21 cellular contexts compared by ENCODE assay signal in genomic region chr13:95948646-95949045, GRCh38.
A peak's percentile ranks its signal among the peaks of the same experiment; 100 is the strongest.
DNase-seq lines count a peak whose midpoint lies in the region; ATAC-seq and TF ChIP-seq lines count a peak whose summit lies in the region.
"Had no signal": no experiment of that assay in that cellular context is flagged by ENCODE, and none has a peak within 500 bp of the region (broad histone marks: within the 10 kb centered on the region; RNA-seq: fewer than 3 reads in every experiment).

No MANE protein-coding gene starts in this region.

- DNase-seq in HCEC 1CT (peak; percentile 39), NCI-H82 (lab: John Stamatoyannopoulos, UW) (peak; percentile 82), mammary epithelial cell (peak; percentile 39), kidney glomerular epithelial cell (lab: John Stamatoyannopoulos, UW) (peak; percentile 9), progenitor cell of endocrine pancreas (ENCODE audit: low spot score, unreplicated experiment) (no peak), DMS114 treated with DMSO at 0.1 percent for 48 hours (lab: John Stamatoyannopoulos, UW; ENCODE audit: unreplicated experiment) (no peak)
- DNase-seq in activated CD8-positive, alpha-beta T cell treated with anti-CD3 and anti-CD28 coated beads for 36 hours = no peak
- DNase-seq: activated CD4-positive, alpha-beta T cell treated with anti-CD3 and anti-CD28 coated beads for 48 hours; activated T-cell treated with anti-CD3 and anti-CD28 coated beads, Interleukin-2, amount 50 U/mL, for 1 hour; H9; NCI-H1436 treated with DMSO at 0.1 percent for 48 hours; NCI-H774; small intestine; stimulated activated naive CD4-positive, alpha-beta T cell treated with Interleukin-2 at 50 U/mL for 16 hours; uterus had no signal

- no peaks in the 10 kb centered on the region for H3K4me1 Mint-ChIP-seq in progenitor cell of endocrine pancreas (ENCODE audit: low read depth)
- no peaks in the 10 kb centered on the region for H3K4me1 Mint-ChIP-seq in activated CD8-positive, alpha-beta T cell treated with anti-CD3 and anti-CD28 coated beads for 36 hours (ENCODE audit: low read depth)
- H3K4me1 Mint-ChIP-seq: activated naive CD4-positive, alpha-beta T cell treated with anti-CD3 and anti-CD28 coated beads, Interleukin-2, amount 50 U/mL, for 24 hours; central memory CD8-positive, alpha-beta T cell had no signal

- no peaks in the 10 kb centered on the region for H3K4me1 ChIP-seq in mammary epithelial cell (ENCODE audit: insufficient read depth, low read length)
- H3K4me1 ChIP-seq: BLaER1, parathyroid adenoma, uterus had no signal

- CTCF ChIA-PET in mammary epithelial cell (lab: Charles Lee; ENCODE audit: low non-redundant PET) = no interaction called here
- CTCF ChIA-PET in activated CD8-positive, alpha-beta T cell treated with anti-CD3 and anti-CD28 coated beads for 36 hours (lab: Charles Lee) = interaction anchor here (1.1 kb wide), 1 partner anchor 11 kb away, joined by 3 read pairs; no protein-coding TSS in a partner anchor

- TF ChIP-seq CTCF in mammary epithelial cell (conservative IDR thresholded peaks at IDR 0.05 in 1 of 2, IDR thresholded peaks at IDR 0.05 in 1 of 2; ENCODE audit: extremely low read depth in 1 of 2, insufficient read depth in 1 of 2, low read depth in 1 of 2, low read length in 2 of 2) (no peak), progenitor cell of endocrine pancreas (IDR thresholded peaks at IDR 0.05; ENCODE audit: unreplicated experiment) (no peak)
- no peak for TF ChIP-seq CTCF in activated CD8-positive, alpha-beta T cell treated with anti-CD3 and anti-CD28 coated beads for 36 hours (IDR thresholded peaks at IDR 0.05)

- no peak for ATAC-seq in GM21717 (IDR thresholded peaks at IDR 0.05; ENCODE audit: unreplicated experiment)
- ATAC-seq in activated CD8-positive, alpha-beta T cell treated with anti-CD3 and anti-CD28 coated beads for 36 hours = no peak

- dilution Hi-C loops in mammary epithelial cell (cut with HindIII; ENCODE audit: low sequenced_read_pairs) = no loop called here

- in situ Hi-C loops in mammary epithelial cell (cut with MboI; ENCODE audit: low sequenced_read_pairs in 2 of 2) = no loop called here

- H3K79me2 ChIP-seq in mammary epithelial cell (ENCODE audit: insufficient read depth, low read length) = no peaks in the 10 kb centered on the region
- H3K79me2 ChIP-seq: parathyroid adenoma had no signal

- POLR2A ChIA-PET in activated CD8-positive, alpha-beta T cell treated with anti-CD3 and anti-CD28 coated beads for 36 hours (lab: Charles Lee) = no interaction called here

- no peaks in the 10 kb centered on the region for H3K27me3 ChIP-seq in mammary epithelial cell (ENCODE audit: insufficient read depth, low read length)
- H3K27me3 ChIP-seq: BLaER1, uterus had no signal

- intact Hi-C loops in mammary epithelial cell (cut with micrococcal nuclease) = no loop called here
- intact Hi-C loops in activated CD8-positive, alpha-beta T cell treated with anti-CD3 and anti-CD28 coated beads for 36 hours (cut with micrococcal nuclease) = no loop called here

- no TSS peak for BruUV-seq in mammary epithelial cell (replicated peaks; lab: Mats Ljungman, UMichigan)

- peaks cover 6% of the 10 kb centered on the region for H3K36me3 ChIP-seq in mammary epithelial cell (ENCODE audit: insufficient read depth, low read length)
- H3K36me3 ChIP-seq: BLaER1, uterus had no signal

- no peak overlapping the region for H2AFZ ChIP-seq in mammary epithelial cell (ENCODE audit: low read depth, low read length)
- H2AFZ ChIP-seq: parathyroid adenoma had no signal

- no peaks in the 10 kb centered on the region for H3K9me3 ChIP-seq in mammary epithelial cell (replicated peaks; ENCODE audit: insufficient read depth, low read length)
- H3K9me3 ChIP-seq: BLaER1, uterus had no signal

- H4K20me1 ChIP-seq in mammary epithelial cell (ENCODE audit: insufficient read depth, low read length) = no peaks in the 10 kb centered on the region
- H4K20me1 ChIP-seq: BLaER1 had no signal

- peaks cover 6% of the 10 kb centered on the region for H3K36me3 Mint-ChIP-seq in progenitor cell of endocrine pancreas (ENCODE audit: insufficient read depth)
- no peaks in the 10 kb centered on the region for H3K36me3 Mint-ChIP-seq in activated CD8-positive, alpha-beta T cell treated with anti-CD3 and anti-CD28 coated beads for 36 hours (ENCODE audit: low read depth)
- H3K36me3 Mint-ChIP-seq: activated naive CD4-positive, alpha-beta T cell treated with anti-CD3 and anti-CD28 coated beads, Interleukin-2, amount 50 U/mL, for 24 hours had no signal

- peaks cover 3% of the 10 kb centered on the region for H3K9me3 Mint-ChIP-seq in progenitor cell of endocrine pancreas (ENCODE audit: low read depth)
- peaks cover 2% of the 10 kb centered on the region for H3K9me3 Mint-ChIP-seq in activated CD8-positive, alpha-beta T cell treated with anti-CD3 and anti-CD28 coated beads for 36 hours
- H3K9me3 Mint-ChIP-seq: activated naive CD4-positive, alpha-beta T cell treated with anti-CD3 and anti-CD28 coated beads, Interleukin-2, amount 50 U/mL, for 24 hours had no signal

- no peak overlapping the region for H3K27ac ChIP-seq in mammary epithelial cell (ENCODE audit: insufficient read depth, low read depth, low read length)
- H3K27ac ChIP-seq: BLaER1, parathyroid adenoma, uterus had no signal

- no peak overlapping the region for H3K27ac Mint-ChIP-seq in progenitor cell of endocrine pancreas
- no peak overlapping the region for H3K27ac Mint-ChIP-seq in activated CD8-positive, alpha-beta T cell treated with anti-CD3 and anti-CD28 coated beads for 36 hours
- H3K27ac Mint-ChIP-seq: activated naive CD4-positive, alpha-beta T cell treated with anti-CD3 and anti-CD28 coated beads, Interleukin-2, amount 50 U/mL, for 24 hours; H9; T-helper 2 cell treated with Interferon-gamma antibody and Interleukin-4, amounts not matched to agents 5 μg/mL and 100 μg/mL, for 36 hours had no signal

- no peaks in the 10 kb centered on the region for H3K27me3 Mint-ChIP-seq in progenitor cell of endocrine pancreas
- H3K27me3 Mint-ChIP-seq in activated CD8-positive, alpha-beta T cell treated with anti-CD3 and anti-CD28 coated beads for 36 hours = no peaks in the 10 kb centered on the region
- H3K27me3 Mint-ChIP-seq: activated naive CD4-positive, alpha-beta T cell treated with anti-CD3 and anti-CD28 coated beads, Interleukin-2, amount 50 U/mL, for 24 hours; central memory CD8-positive, alpha-beta T cell had no signal

- H3K4me2 ChIP-seq in mammary epithelial cell (ENCODE audit: insufficient read depth, low read depth, low read length) = no peak overlapping the region
- H3K4me2 ChIP-seq: BLaER1 had no signal

- H3K4me3 ChIP-seq in mammary epithelial cell (replicated peaks in 1 of 3; ENCODE audit: insufficient read depth in 1 of 3, low read depth in 2 of 3, low read length in 3 of 3) = no peak overlapping the region
- H3K4me3 ChIP-seq: BLaER1, uterus had no signal

- 83% methylated on average over 2 of the region's 2 CpGs for WGBS in mammary epithelial cell (ENCODE audit: low coverage, missing lambda C conversion rate)

- H3K4me3 Mint-ChIP-seq in progenitor cell of endocrine pancreas (ENCODE audit: low read depth) = no peak overlapping the region
- H3K4me3 Mint-ChIP-seq in activated CD8-positive, alpha-beta T cell treated with anti-CD3 and anti-CD28 coated beads for 36 hours = no peak overlapping the region
- H3K4me3 Mint-ChIP-seq: activated naive CD4-positive, alpha-beta T cell treated with anti-CD3 and anti-CD28 coated beads, Interleukin-2, amount 50 U/mL, for 24 hours; central memory CD8-positive, alpha-beta T cell; H9; T-helper 2 cell treated with Interferon-gamma antibody and Interleukin-4, amounts not matched to agents 5 μg/mL and 100 μg/mL, for 36 hours had no signal

- H3K9ac ChIP-seq in mammary epithelial cell (ENCODE audit: insufficient read depth, low read length) = no peak overlapping the region
- H3K9ac ChIP-seq: BLaER1, parathyroid adenoma had no signal

Comparison
In these comparisons a context has a peak if more than half of its experiments do, and no peak if none do; other contexts are left out.
1. DNase-seq: peak in HCEC 1CT (single experiment), NCI-H82 (single experiment), mammary epithelial cell (single experiment) and kidney glomerular epithelial cell (single experiment); none in progenitor cell of endocrine pancreas (single experiment), DMS114 treated with DMSO at 0.1 percent for 48 hours (single experiment) and activated CD8-positive, alpha-beta T cell treated with anti-CD3 and anti-CD28 coated beads for 36 hours (single experiment).